In the genomic region with DNA sequence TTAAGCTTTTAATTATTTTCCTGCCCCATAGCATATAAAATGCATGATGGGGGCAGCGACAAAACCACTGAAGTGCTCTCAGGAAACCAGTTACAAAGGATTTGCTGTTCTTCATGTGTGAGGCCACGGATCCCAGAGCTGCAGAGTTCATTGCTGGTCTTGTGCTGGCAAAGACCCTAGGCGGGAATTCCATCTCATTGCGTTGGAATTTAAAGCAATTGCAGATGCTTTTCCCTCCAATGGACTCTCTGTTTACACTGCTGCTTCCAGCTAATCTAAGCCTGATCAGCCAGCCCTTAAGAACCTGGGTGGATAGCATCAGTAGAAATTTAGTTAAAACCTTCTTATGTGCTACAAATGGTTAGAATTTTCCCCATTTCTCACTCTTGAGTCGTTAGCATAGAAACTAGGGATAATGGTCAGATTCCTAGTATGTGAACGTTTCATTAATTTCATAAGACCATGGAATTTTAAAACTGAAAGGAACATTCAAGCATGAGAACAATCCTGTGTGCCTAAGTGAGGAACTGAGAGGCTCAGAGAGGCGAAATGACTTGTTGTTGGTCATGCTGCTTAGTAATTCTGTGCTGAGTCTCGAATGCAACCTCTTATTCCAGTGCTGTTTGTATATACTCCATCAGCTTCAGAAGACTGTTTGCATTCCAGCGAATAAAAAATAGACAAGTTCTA, we compare ENCODE assay signal across 14 cellular contexts. TPM values are rescaled to one million over a fixed set of nuclear protein-coding genes. Genes with fewer than 3 reads are reported as not detected.
DNase-seq lines count a peak whose midpoint lies in the region; ATAC-seq and TF ChIP-seq lines count a peak whose summit lies in the region.
"Had no signal": no experiment of that assay in that cellular context is flagged by ENCODE, and none has a peak within 500 bp of the region (broad histone marks: within the 10 kb centered on the region; RNA-seq: fewer than 3 reads in every experiment).

No MANE protein-coding gene starts in this region.

- peaks cover 27% of the 10 kb centered on the region for H3K36me3 Mint-ChIP-seq in neural crest cell (ENCODE audit: low read depth)

- H3K4me1 Mint-ChIP-seq in neural crest cell, result peaks cover 7% of the 10 kb centered on the region

- no peak overlapping the region for H3K4me3 Mint-ChIP-seq in neural crest cell
- H3K4me3 Mint-ChIP-seq: CD4-positive, CD25-positive, alpha-beta regulatory T cell; stimulated activated naive B cell treated with anti-CD40 and anti-IgM and Interleukin-4, amounts not matched to agents 10 μg/mL and 1 μg/mL and 100 μg/mL, for 72 hours; T-helper 1 cell treated with Interleukin-12 subunit alpha and Interleukin-12 subunit beta and Interleukin-4 antibody, amounts not matched to agents 30 μg/mL and 1 μg/mL, for 36 hours had no signal

- DNase-seq in AG09319 (ENCODE audit: extremely low read depth, low read depth) (peak; percentile 78), M059J (ENCODE audit: low read depth) (peak; percentile 23), epidermal melanocyte (ENCODE audit: insufficient read length, low spot score) (peak; percentile 69), neural crest cell (ENCODE audit: low read depth, low spot score) (no peak), retina (no peak), NCI-H748 (lab: John Stamatoyannopoulos, UW; ENCODE audit: unreplicated experiment) (no peak)
- DNase-seq: activated T-cell treated with anti-CD3 and anti-CD28 coated beads, Interleukin-2, amount 50 U/mL, for 1 hour; CD4-positive, CD25-positive, alpha-beta regulatory T cell; NCI-H82; stimulated activated CD4-positive, alpha-beta T cell treated with anti-CD3 and anti-CD28 coated beads, Interleukin-12 subunit alpha, Interleukin-12 subunit beta, amount 100 ng/mL, for 4 hours; stimulated activated naive B cell treated with anti-CD40 and anti-IgM and Interleukin-4, amounts not matched to agents 10 μg/mL and 1 μg/mL and 100 μg/mL, for 72 hours had no signal

- H3K27me3 Mint-ChIP-seq in neural crest cell (ENCODE audit: low read depth), result no peaks in the 10 kb centered on the region
- H3K27me3 Mint-ChIP-seq: CD4-positive, CD25-positive, alpha-beta regulatory T cell; stimulated activated naive B cell treated with anti-CD40 and anti-IgM and Interleukin-4, amounts not matched to agents 10 μg/mL and 1 μg/mL and 100 μg/mL, for 72 hours had no signal

- no peaks in the 10 kb centered on the region for H3K9me3 Mint-ChIP-seq in neural crest cell
- H3K9me3 Mint-ChIP-seq: CD4-positive, CD25-positive, alpha-beta regulatory T cell; stimulated activated naive B cell treated with anti-CD40 and anti-IgM and Interleukin-4, amounts not matched to agents 10 μg/mL and 1 μg/mL and 100 μg/mL, for 72 hours; T-helper 1 cell treated with Interleukin-12 subunit alpha and Interleukin-12 subunit beta and Interleukin-4 antibody, amounts not matched to agents 30 μg/mL and 1 μg/mL, for 36 hours had no signal

- no peak for ATAC-seq in GM19452 (IDR thresholded peaks at IDR 0.05; ENCODE audit: unreplicated experiment)
- no peak for ATAC-seq in GM18505 (IDR thresholded peaks at IDR 0.05; ENCODE audit: unreplicated experiment)

- TF ChIP-seq POLR2A in GM18505 (IDR thresholded peaks at IDR 0.05; ENCODE audit: borderline replicate concordance, extremely low read depth, insufficient read depth, insufficient read length), result no peak

- H3K27ac Mint-ChIP-seq in neural crest cell (ENCODE audit: unreplicated experiment), result peak overlapping the region; percentile 80
- H3K27ac Mint-ChIP-seq: stimulated activated naive B cell treated with anti-CD40 and anti-IgM and Interleukin-4, amounts not matched to agents 10 μg/mL and 1 μg/mL and 100 μg/mL, for 72 hours; T-helper 1 cell treated with Interleukin-12 subunit alpha and Interleukin-12 subunit beta and Interleukin-4 antibody, amounts not matched to agents 30 μg/mL and 1 μg/mL, for 36 hours had no signal

- TF ChIP-seq CTCF in AG09319 (IDR thresholded peaks at IDR 0.05; ENCODE audit: low read depth, low read length) (no peak), neural crest cell (conservative IDR thresholded peaks at IDR 0.05) (no peak)

RNA-seq across cellular contexts. Expression of a gene that starts 36.1 kb away (rescaled TPM):
- total RNA-seq in M059J (2014; rRNA removed; shearing (Covaris generic)), result 84.8 and 130 TPM in 2 replicates
- 120 and 126 TPM in 2 replicates for total RNA-seq in neural crest cell

Comparison
In these comparisons a context has a peak if more than half of its experiments do, and no peak if none do; other contexts are left out.
1. DNase-seq: peak in AG09319 (single experiment), M059J (single experiment) and epidermal melanocyte (single experiment); none in neural crest cell (single experiment), retina (single experiment) and NCI-H748 (single experiment).